ENCODE assay signal across 28 cellular contexts in genomic region chr20:7420345-7420744, GRCh38.
"Had no signal": no experiment of that assay in that cellular context is flagged by ENCODE, and none has a peak within 500 bp of the region (broad histone marks: within the 10 kb centered on the region; RNA-seq: fewer than 3 reads in every experiment).

No MANE protein-coding gene starts in this region.

- H3K36me3 Mint-ChIP-seq: stimulated activated effector memory CD8-positive, alpha-beta T cell treated with anti-CD3 and anti-CD28 coated beads, Interleukin-12 subunit alpha, Interleukin-12 subunit beta, amount 100 ng/mL, for 72 hours; stimulated activated memory B cell treated with anti-CD40 and anti-IgM and Interleukin-4, amounts not matched to agents 10 μg/mL and 1 μg/mL and 100 μg/mL, for 72 hours; stimulated activated naive B cell treated with anti-CD40 and anti-IgM and Interleukin-4, amounts not matched to agents 10 μg/mL and 1 μg/mL and 100 μg/mL, for 72 hours; type B pancreatic cell had no signal

- H3K4me1 Mint-ChIP-seq: stimulated activated effector memory CD8-positive, alpha-beta T cell treated with anti-CD3 and anti-CD28 coated beads, Interleukin-12 subunit alpha, Interleukin-12 subunit beta, amount 100 ng/mL, for 72 hours; stimulated activated memory B cell treated with anti-CD40 and anti-IgM and Interleukin-4, amounts not matched to agents 10 μg/mL and 1 μg/mL and 100 μg/mL, for 72 hours; stimulated activated naive B cell treated with anti-CD40 and anti-IgM and Interleukin-4, amounts not matched to agents 10 μg/mL and 1 μg/mL and 100 μg/mL, for 72 hours; stimulated activated naive CD8-positive, alpha-beta T cell treated with anti-CD3 and anti-CD28 coated beads, Interleukin-15, amount 100 ng/mL, for 72 hours had no signal

- H3K9me3 ChIP-seq: stomach, suprapubic skin, testis, thoracic aorta, thyroid gland, tibial artery, tibial nerve, transverse colon, upper lobe of left lung, upper lobe of right lung, uterus, vagina had no signal

- H3K9me3 Mint-ChIP-seq: stimulated activated memory B cell treated with anti-CD40 and anti-IgM and Interleukin-4, amounts not matched to agents 10 μg/mL and 1 μg/mL and 100 μg/mL, for 72 hours; stimulated activated naive B cell treated with anti-CD40 and anti-IgM and Interleukin-4, amounts not matched to agents 10 μg/mL and 1 μg/mL and 100 μg/mL, for 72 hours; stimulated activated naive CD8-positive, alpha-beta T cell treated with anti-CD3 and anti-CD28 coated beads, Interleukin-15, Interleukin-2, amounts not matched to agents 100 ng/mL and 50 ng/mL, for 24 hours; type B pancreatic cell had no signal

- H3K36me3 ChIP-seq: stomach, suprapubic skin, thoracic aorta, thyroid gland, tibial artery, tibial nerve, transverse colon, upper lobe of left lung, upper lobe of right lung, uterus, vagina had no signal

- H3K4me3 ChIP-seq: stomach, suprapubic skin, testis, thoracic aorta, thyroid gland, tibial artery, tibial nerve, transverse colon, upper lobe of left lung, upper lobe of right lung, uterus, vagina had no signal

- H3K27ac ChIP-seq: stomach, suprapubic skin, testis, thoracic aorta, thyroid gland, tibial artery, tibial nerve, transverse colon, upper lobe of left lung, upper lobe of right lung, uterus, vagina had no signal

- H3K27me3 ChIP-seq: stomach, suprapubic skin, testis, thyroid gland, tibial artery, tibial nerve, transverse colon, upper lobe of left lung, upper lobe of right lung, uterus, vagina had no signal

- DNase-seq: stimulated activated CD4-positive, alpha-beta T cell treated with anti-CD3 and anti-CD28 coated beads, Interleukin-2, amount 100 ng/mL, for 48 hours; stimulated activated CD4-positive, alpha-beta T cell treated with anti-CD3 and anti-CD28 coated beads, Interleukin-4, amount 100 ng/mL, for 1 hour; stimulated activated CD4-positive, alpha-beta T cell treated with anti-CD3 and anti-CD28 coated beads, Interleukin-4, amount 100 ng/mL, for 24 hours; stimulated activated CD4-positive, alpha-beta T cell treated with anti-CD3 and anti-CD28 coated beads, Interleukin-4, amount 100 ng/mL, for 4 hours; stimulated activated CD8-positive, alpha-beta memory T cell treated with anti-CD3 and anti-CD28 coated beads, Interleukin-4, amount 100 ng/mL, for 48 hours; stimulated activated naive B cell treated with anti-CD40 and anti-IgM and Interleukin-4, amounts not matched to agents 10 μg/mL and 1 μg/mL and 100 μg/mL, for 72 hours; stimulated activated naive CD4-positive, alpha-beta T cell; stimulated activated naive CD4-positive, alpha-beta T cell treated with Interleukin-2 at 50 U/mL for 16 hours; stimulated activated naive CD8-positive, alpha-beta T cell treated with anti-CD3 and anti-CD28 coated beads, Interleukin-15, amount 100 ng/mL, for 72 hours; stimulated activated naive CD8-positive, alpha-beta T cell treated with anti-CD3 and anti-CD28 coated beads, Interleukin-15, Interleukin-2, amounts not matched to agents 100 U/mL and 50 U/mL, for 24 hours; stomach; substantia nigra; testis; thyroid gland; tibial artery; transverse colon; trophoblast cell; upper lobe of left lung; upper lobe of right lung; uterus had no signal

- H3K4me1 ChIP-seq: stomach, suprapubic skin, testis, thyroid gland, tibial artery, tibial nerve, transverse colon, upper lobe of left lung, upper lobe of right lung, uterus, vagina had no signal

- H3K4me3 Mint-ChIP-seq: stimulated activated effector memory CD8-positive, alpha-beta T cell treated with anti-CD3 and anti-CD28 coated beads, Interleukin-12 subunit alpha, Interleukin-12 subunit beta, amount 100 ng/mL, for 72 hours; stimulated activated memory B cell treated with anti-CD40 and anti-IgM and Interleukin-4, amounts not matched to agents 10 μg/mL and 1 μg/mL and 100 μg/mL, for 72 hours; stimulated activated naive B cell treated with anti-CD40 and anti-IgM and Interleukin-4, amounts not matched to agents 10 μg/mL and 1 μg/mL and 100 μg/mL, for 72 hours; stimulated activated naive CD8-positive, alpha-beta T cell treated with anti-CD3 and anti-CD28 coated beads, Interleukin-15, amount 100 ng/mL, for 72 hours; stimulated activated naive CD8-positive, alpha-beta T cell treated with anti-CD3 and anti-CD28 coated beads, Interleukin-15, Interleukin-2, amounts not matched to agents 100 ng/mL and 50 ng/mL, for 24 hours; type B pancreatic cell had no signal

- ATAC-seq: stimulated activated effector memory CD8-positive, alpha-beta T cell treated with anti-CD3 and anti-CD28 coated beads, Interleukin-12 subunit alpha, Interleukin-12 subunit beta, amount 100 ng/mL, for 72 hours; stimulated activated memory B cell treated with anti-CD40 and anti-IgM and Interleukin-4, amounts not matched to agents 10 μg/mL and 1 μg/mL and 100 μg/mL, for 72 hours; stimulated activated naive B cell treated with anti-CD40 and anti-IgM and Interleukin-4, amounts not matched to agents 10 μg/mL and 1 μg/mL and 100 μg/mL, for 72 hours; stimulated activated naive CD8-positive, alpha-beta T cell treated with anti-CD3 and anti-CD28 coated beads, Interleukin-15, amount 100 ng/mL, for 72 hours; stimulated activated naive CD8-positive, alpha-beta T cell treated with anti-CD3 and anti-CD28 coated beads, Interleukin-15, Interleukin-2, amounts not matched to agents 100 U/mL and 50 U/mL, for 24 hours; upper lobe of right lung had no signal

- H3K27ac Mint-ChIP-seq: stimulated activated effector memory CD8-positive, alpha-beta T cell treated with anti-CD3 and anti-CD28 coated beads, Interleukin-12 subunit alpha, Interleukin-12 subunit beta, amount 100 ng/mL, for 72 hours; stimulated activated memory B cell treated with anti-CD40 and anti-IgM and Interleukin-4, amounts not matched to agents 10 μg/mL and 1 μg/mL and 100 μg/mL, for 72 hours; stimulated activated naive B cell treated with anti-CD40 and anti-IgM and Interleukin-4, amounts not matched to agents 10 μg/mL and 1 μg/mL and 100 μg/mL, for 72 hours; stimulated activated naive CD8-positive, alpha-beta T cell treated with anti-CD3 and anti-CD28 coated beads, Interleukin-15, amount 100 ng/mL, for 72 hours; stimulated activated naive CD8-positive, alpha-beta T cell treated with anti-CD3 and anti-CD28 coated beads, Interleukin-15, Interleukin-2, amounts not matched to agents 100 ng/mL and 50 ng/mL, for 24 hours; type B pancreatic cell had no signal

- H3K27me3 Mint-ChIP-seq: stimulated activated memory B cell treated with anti-CD40 and anti-IgM and Interleukin-4, amounts not matched to agents 10 μg/mL and 1 μg/mL and 100 μg/mL, for 72 hours; stimulated activated naive B cell treated with anti-CD40 and anti-IgM and Interleukin-4, amounts not matched to agents 10 μg/mL and 1 μg/mL and 100 μg/mL, for 72 hours; stimulated activated naive CD8-positive, alpha-beta T cell treated with anti-CD3 and anti-CD28 coated beads, Interleukin-15, amount 100 ng/mL, for 72 hours; stimulated activated naive CD8-positive, alpha-beta T cell treated with anti-CD3 and anti-CD28 coated beads, Interleukin-15, Interleukin-2, amounts not matched to agents 100 ng/mL and 50 ng/mL, for 24 hours; type B pancreatic cell had no signal
